Comparison of ENCODE assay signal across 10 cellular contexts in genomic region chr10:132627736-132628512, GRCh38.
A peak's percentile ranks its signal among the peaks of the same experiment; 100 is the strongest.
DNase-seq lines count a peak whose midpoint lies in the region; ATAC-seq and TF ChIP-seq lines count a peak whose summit lies in the region.
"Had no signal": no experiment of that assay in that cellular context is flagged by ENCODE, and none has a peak within 500 bp of the region (broad histone marks: within the 10 kb centered on the region; RNA-seq: fewer than 3 reads in every experiment).

No MANE protein-coding gene starts in this region.

- no peak overlapping the region for H3K4me3 Mint-ChIP-seq in activated T-helper 2 cell treated with anti-CD3 and anti-CD28 coated beads, Interferon-gamma antibody, Interleukin-2, Interleukin-4, amounts not matched to agents 10 μg/mL and 5 μg/mL and 100 μg/mL, durations not matched to agents 14 hours and 24 hours and 36 hours (ENCODE audit: low read depth)
- H3K4me3 Mint-ChIP-seq: dendritic cell treated with granulocyte-macrophage colony-stimulating factor and Interleukin-4, amounts not matched to agents 40 ng/mL and 50 ng/mL, for 4 days had no signal

- H3K4me2 ChIP-seq in smooth muscle cell: peak overlapping the region; percentile 82

- WGBS in adipose tissue, 3 donors: 21 to 63% (median 40%) methylated on average over 25 to 28 of the region's 28 CpGs
- 13% methylated on average over 27 of the region's 28 CpGs for WGBS in smooth muscle cell (ENCODE audit: low lambda C conversion rate)

- H3K27ac ChIP-seq in adipose tissue (ENCODE audit: low read depth, low read length) (peak overlapping the region; percentile 9), smooth muscle cell (ENCODE audit: low read depth) (peak overlapping the region; percentile 93)

- peaks cover 6% of the 10 kb centered on the region for H3K79me2 ChIP-seq in smooth muscle cell (ENCODE audit: low read depth)

- H3K9ac ChIP-seq in smooth muscle cell (ENCODE audit: low read depth): peak overlapping the region; percentile 66

- no peaks in the 10 kb centered on the region for H3K9me3 Mint-ChIP-seq in activated T-helper 2 cell treated with anti-CD3 and anti-CD28 coated beads, Interferon-gamma antibody, Interleukin-2, Interleukin-4, amounts not matched to agents 10 μg/mL and 5 μg/mL and 100 μg/mL, durations not matched to agents 14 hours and 24 hours and 36 hours
- H3K9me3 Mint-ChIP-seq: dendritic cell treated with granulocyte-macrophage colony-stimulating factor and Interleukin-4, amounts not matched to agents 40 ng/mL and 50 ng/mL, for 4 days had no signal

- TF ChIP-seq CTCF in GM13977 (IDR thresholded peaks at IDR 0.05; ENCODE audit: extremely low read depth, insufficient read depth, missing control alignments): no peak
- TF ChIP-seq CTCF in smooth muscle cell (IDR thresholded peaks at IDR 0.05; ENCODE audit: borderline replicate concordance, insufficient read depth, poor library complexity, severe bottlenecking): no peak

- H3K9me3 ChIP-seq in smooth muscle cell (replicated peaks; ENCODE audit: low read depth): no peaks in the 10 kb centered on the region

- H3K27ac Mint-ChIP-seq in activated T-helper 2 cell treated with anti-CD3 and anti-CD28 coated beads, Interferon-gamma antibody, Interleukin-2, Interleukin-4, amounts not matched to agents 10 μg/mL and 5 μg/mL and 100 μg/mL, durations not matched to agents 14 hours and 24 hours and 36 hours: no peak overlapping the region
- H3K27ac Mint-ChIP-seq: dendritic cell treated with granulocyte-macrophage colony-stimulating factor and Interleukin-4, amounts not matched to agents 40 ng/mL and 50 ng/mL, for 4 days had no signal

- H3F3A ChIP-seq in smooth muscle cell (ENCODE audit: low read depth): peaks cover 14% of the 10 kb centered on the region

- no peaks in the 10 kb centered on the region for H3K27me3 ChIP-seq in smooth muscle cell (ENCODE audit: low read depth)

- intact Hi-C loops in activated T-helper 2 cell treated with anti-CD3 and anti-CD28 coated beads, Interferon-gamma antibody, Interleukin-2, Interleukin-4, amounts not matched to agents 10 μg/mL and 5 μg/mL and 100 μg/mL, durations not matched to agents 14 hours and 24 hours and 36 hours (cut with micrococcal nuclease): no loop called here

- H3K4me1 Mint-ChIP-seq in activated T-helper 2 cell treated with anti-CD3 and anti-CD28 coated beads, Interferon-gamma antibody, Interleukin-2, Interleukin-4, amounts not matched to agents 10 μg/mL and 5 μg/mL and 100 μg/mL, durations not matched to agents 14 hours and 24 hours and 36 hours (ENCODE audit: low read depth): peaks cover 10% of the 10 kb centered on the region

- H3K36me3 Mint-ChIP-seq in activated T-helper 2 cell treated with anti-CD3 and anti-CD28 coated beads, Interferon-gamma antibody, Interleukin-2, Interleukin-4, amounts not matched to agents 10 μg/mL and 5 μg/mL and 100 μg/mL, durations not matched to agents 14 hours and 24 hours and 36 hours (ENCODE audit: low read depth): no peaks in the 10 kb centered on the region

- H2AFZ ChIP-seq in smooth muscle cell (ENCODE audit: low read depth): no peak overlapping the region

- peak; percentile 55 for DNase-seq in GM13977 (ENCODE audit: low spot score)
- peak; percentile 84 for DNase-seq in hepatic stellate cell (ENCODE audit: low spot score)
- peak; percentile 60 for DNase-seq in smooth muscle cell (lab: John Stamatoyannopoulos, UW; ENCODE audit: unreplicated experiment)
- DNase-seq in activated CD4-positive, alpha-beta T cell treated with anti-CD3 and anti-CD28 coated beads, Interleukin-2, amount 50 U/mL, for 4 hours: no peak
- DNase-seq in activated T-helper 2 cell treated with anti-CD3 and anti-CD28 coated beads, Interferon-gamma antibody, Interleukin-2, Interleukin-4, amounts not matched to agents 10 μg/mL and 5 μg/mL and 100 μg/mL, durations not matched to agents 14 hours and 24 hours and 36 hours (ENCODE audit: low spot score): no peak
- DNase-seq: PC-3 had no signal

- peaks cover 95% of the 10 kb centered on the region for H4K20me1 ChIP-seq in smooth muscle cell (ENCODE audit: low read depth)

- no peak for ATAC-seq in HG03432 (IDR thresholded peaks at IDR 0.05; ENCODE audit: unreplicated experiment)
- no peak for ATAC-seq in HG03565 (IDR thresholded peaks at IDR 0.05; ENCODE audit: unreplicated experiment)
- ATAC-seq: PC-3 had no signal

- in situ Hi-C loops in GM13977 (cut with MboI; ENCODE audit: low pct_unique_long_range_greater_than_20kb, low sequenced_read_pairs, unreplicated experiment): loop anchor here (25.0 kb wide), 1 partner anchor 416 kb away; no protein-coding TSS in a partner anchor

- H3K4me3 ChIP-seq in smooth muscle cell: no peak overlapping the region

- peaks cover 9% of the 10 kb centered on the region for H3K4me1 ChIP-seq in smooth muscle cell (ENCODE audit: low read depth)

- no peaks in the 10 kb centered on the region for H3K36me3 ChIP-seq in smooth muscle cell (ENCODE audit: low read depth)

- H3K27me3 Mint-ChIP-seq in activated T-helper 2 cell treated with anti-CD3 and anti-CD28 coated beads, Interferon-gamma antibody, Interleukin-2, Interleukin-4, amounts not matched to agents 10 μg/mL and 5 μg/mL and 100 μg/mL, durations not matched to agents 14 hours and 24 hours and 36 hours (ENCODE audit: low read depth): peaks cover 1% of the 10 kb centered on the region

Comparison
In these comparisons a context has a peak if more than half of its experiments do, and no peak if none do; other contexts are left out.
1. DNase-seq: peak in GM13977 (single experiment), hepatic stellate cell (single experiment) and smooth muscle cell (single experiment); none in activated CD4-positive, alpha-beta T cell treated with anti-CD3 and anti-CD28 coated beads, Interleukin-2, amount 50 U/mL, for 4 hours (0 of 2) and activated T-helper 2 cell treated with anti-CD3 and anti-CD28 coated beads, Interferon-gamma antibody, Interleukin-2, Interleukin-4, amounts not matched to agents 10 μg/mL and 5 μg/mL and 100 μg/mL, durations not matched to agents 14 hours and 24 hours and 36 hours (single experiment).